ENCODE assay signal across 1 cellular context in the genomic region with DNA sequence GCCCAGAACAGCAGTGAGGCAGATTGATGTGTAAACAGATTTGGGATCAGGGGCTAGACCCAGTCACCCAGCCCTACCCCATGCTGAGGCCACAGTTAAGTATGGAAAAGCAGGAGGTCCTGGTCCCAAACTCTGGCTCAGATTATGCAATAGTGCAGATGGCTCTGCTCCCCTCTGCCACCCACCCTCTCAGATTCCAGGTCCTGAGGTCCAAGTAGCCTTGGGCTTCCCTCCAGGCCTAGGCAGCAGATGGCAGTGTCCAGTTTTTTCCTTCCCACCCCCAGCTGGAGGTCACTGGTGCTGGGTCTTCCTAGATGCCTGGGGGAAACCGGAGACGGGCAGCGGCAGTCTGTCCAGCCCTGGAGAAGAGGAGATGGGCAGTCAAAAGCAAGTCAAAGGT.
A peak's percentile ranks its signal among the peaks of the same experiment; 100 is the strongest.
TF ChIP-seq lines count a peak whose summit lies in the region.

No MANE protein-coding gene starts in this region.

TF ChIP-seq in K562, 482 proteins besides CTCF, POLR2A, EP300 and RAD21:
- TF ChIP-seq ZNF347 (CRISPR knock-in tag; IDR thresholded peaks at IDR 0.05; ENCODE audit: low read depth), result no peak
- TF ChIP-seq CEBPB (tag; IDR thresholded peaks at IDR 0.05), result 0 out of 2 replicates have a peak, but pooled peaks have one; percentile 15
- TF ChIP-seq, protein P1, sequence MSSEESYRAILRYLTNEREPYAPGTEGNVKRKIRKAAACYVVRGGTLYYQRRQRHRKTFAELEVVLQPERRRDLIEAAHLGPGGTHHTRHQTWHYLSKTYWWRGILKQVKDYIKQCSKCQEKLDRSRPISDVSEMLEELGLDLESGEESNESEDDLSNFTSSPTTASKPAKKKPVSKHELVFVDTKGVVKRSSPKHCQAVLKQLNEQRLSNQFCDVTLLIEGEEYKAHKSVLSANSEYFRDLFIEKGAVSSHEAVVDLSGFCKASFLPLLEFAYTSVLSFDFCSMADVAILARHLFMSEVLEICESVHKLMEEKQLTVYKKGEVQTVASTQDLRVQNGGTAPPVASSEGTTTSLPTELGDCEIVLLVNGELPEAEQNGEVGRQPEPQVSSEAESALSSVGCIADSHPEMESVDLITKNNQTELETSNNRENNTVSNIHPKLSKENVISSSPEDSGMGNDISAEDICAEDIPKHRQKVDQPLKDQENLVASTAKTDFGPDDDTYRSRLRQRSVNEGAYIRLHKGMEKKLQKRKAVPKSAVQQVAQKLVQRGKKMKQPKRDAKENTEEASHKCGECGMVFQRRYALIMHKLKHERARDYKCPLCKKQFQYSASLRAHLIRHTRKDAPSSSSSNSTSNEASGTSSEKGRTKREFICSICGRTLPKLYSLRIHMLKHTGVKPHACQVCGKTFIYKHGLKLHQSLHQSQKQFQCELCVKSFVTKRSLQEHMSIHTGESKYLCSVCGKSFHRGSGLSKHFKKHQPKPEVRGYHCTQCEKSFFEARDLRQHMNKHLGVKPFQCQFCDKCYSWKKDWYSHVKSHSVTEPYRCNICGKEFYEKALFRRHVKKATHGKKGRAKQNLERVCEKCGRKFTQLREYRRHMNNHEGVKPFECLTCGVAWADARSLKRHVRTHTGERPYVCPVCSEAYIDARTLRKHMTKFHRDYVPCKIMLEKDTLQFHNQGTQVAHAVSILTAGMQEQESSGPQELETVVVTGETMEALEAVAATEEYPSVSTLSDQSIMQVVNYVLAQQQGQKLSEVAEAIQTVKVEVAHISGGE (CRISPR knock-in tag; IDR thresholded peaks at IDR 0.05), result no peak
- no peak for TF ChIP-seq ADNP (tag; IDR thresholded peaks at IDR 0.05)
- TF ChIP-seq ZBTB1 (CRISPR knock-in tag; IDR thresholded peaks at IDR 0.05; ENCODE audit: borderline replicate concordance, low read depth), result no peak
